4 cellular contexts compared by ENCODE assay signal in the genomic region with DNA sequence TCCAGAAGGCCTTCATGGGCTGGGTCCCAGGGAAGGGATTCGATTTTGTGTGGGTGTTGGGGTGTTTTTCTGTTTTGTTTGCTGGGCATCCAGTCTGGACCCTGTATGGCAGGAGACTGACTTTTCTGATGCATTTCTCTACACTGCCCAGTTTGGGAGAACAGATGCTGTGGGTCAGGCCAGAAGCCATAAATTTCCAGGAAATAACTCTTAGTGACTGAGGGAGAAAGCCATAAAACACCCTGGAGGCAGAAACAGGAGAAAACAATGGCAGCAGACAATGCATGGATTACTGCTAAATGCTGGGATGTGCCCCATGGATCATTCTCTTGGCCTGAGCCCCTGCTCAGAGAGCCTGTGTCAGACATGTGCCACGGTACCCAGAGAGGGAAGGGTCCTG.
"Had no signal": no experiment of that assay in that cellular context is flagged by ENCODE, and none has a peak within 500 bp of the region (broad histone marks: within the 10 kb centered on the region; RNA-seq: fewer than 3 reads in every experiment).

No MANE protein-coding gene starts in this region.

- DNase-seq: H9, HCEC 1CT, IMR-90 had no signal

- H3K4me3 ChIP-seq: GM23338 had no signal

- ATAC-seq: GM23338 had no signal

- H3K4me3 Mint-ChIP-seq: GM23338, H9 had no signal

- H3K9me3 Mint-ChIP-seq: GM23338, H9 had no signal

- H2AFZ ChIP-seq: GM23338 had no signal

- H3K4me2 ChIP-seq: GM23338 had no signal

- H3K27ac Mint-ChIP-seq: GM23338, H9 had no signal
